8 cellular contexts compared by ENCODE assay signal in genomic region chr11:43681543-43681942, GRCh38. TPM values are rescaled to one million over a fixed set of nuclear protein-coding genes. Genes with fewer than 3 reads are reported as not detected.
DNase-seq lines count a peak whose midpoint lies in the region; ATAC-seq and TF ChIP-seq lines count a peak whose summit lies in the region.

No MANE protein-coding gene starts in this region.

- peak overlapping the region; percentile 96 for H3K27ac Mint-ChIP-seq in activated naive CD4-positive, alpha-beta T cell treated with anti-CD3 and anti-CD28 coated beads, Interleukin-2, amount 10 ng/mL, durations not matched to agents 7 days and 5 days
- peak overlapping the region; percentile 98 for H3K27ac Mint-ChIP-seq in endodermal cell

- POLR2A ChIA-PET in RWPE1 (lab: Yijun Ruan, JAX; ENCODE audit: low non-redundant PET), result no interaction called here

- H3K9me3 ChIP-seq in endodermal cell (ENCODE audit: control insufficient read depth, low read length) (no peaks in the 10 kb centered on the region), neutrophil (no peaks in the 10 kb centered on the region)

- peak overlapping the region; percentile 86 for H3K4me3 Mint-ChIP-seq in activated naive CD4-positive, alpha-beta T cell treated with anti-CD3 and anti-CD28 coated beads, Interleukin-2, amount 10 ng/mL, durations not matched to agents 7 days and 5 days
- H3K4me3 Mint-ChIP-seq in endodermal cell, result peak overlapping the region; percentile 94

- DNase-seq in activated naive CD4-positive, alpha-beta T cell treated with anti-CD3 and anti-CD28 coated beads, Interleukin-2, amount 10 ng/mL, durations not matched to agents 7 days and 5 days, result no peak
- no peak for DNase-seq in activated naive CD4-positive, alpha-beta T cell treated with Interleukin-2 at 50 U/mL for 16 hours
- DNase-seq in RWPE1 (ENCODE audit: low spot score), result peak; percentile 19
- no peak for DNase-seq in endodermal cell
- DNase-seq in D341Med (ENCODE audit: low spot score), result no peak
- no peak for DNase-seq in AG20443 (ENCODE audit: low spot score)

- no peaks in the 10 kb centered on the region for H3K27me3 ChIP-seq in endodermal cell (ENCODE audit: control insufficient read depth, insufficient read depth, low read length, poor library complexity, severe bottlenecking)
- H3K27me3 ChIP-seq in neutrophil, result peaks cover 9% of the 10 kb centered on the region

- H3K27ac ChIP-seq in RWPE1 (peak overlapping the region; percentile 89), endodermal cell (ENCODE audit: low read depth, low read length) (peak overlapping the region; percentile 89), neutrophil (peak overlapping the region; percentile 90)

- H3K36me3 ChIP-seq in endodermal cell (ENCODE audit: control insufficient read depth, insufficient read depth, low read length), result peaks cover 25% of the 10 kb centered on the region
- H3K36me3 ChIP-seq in neutrophil, result no peaks in the 10 kb centered on the region

- H3K27me3 Mint-ChIP-seq in activated naive CD4-positive, alpha-beta T cell treated with anti-CD3 and anti-CD28 coated beads, Interleukin-2, amount 10 ng/mL, durations not matched to agents 7 days and 5 days, result peaks cover 17% of the 10 kb centered on the region
- peaks cover 10% of the 10 kb centered on the region for H3K27me3 Mint-ChIP-seq in endodermal cell (ENCODE audit: insufficient read depth)

- H3K4me1 ChIP-seq in endodermal cell (ENCODE audit: control insufficient read depth, insufficient read depth, low read length) (no peaks in the 10 kb centered on the region), neutrophil (ENCODE audit: control insufficient read depth in 1 of 2, insufficient read depth in 1 of 2, low read depth in 1 of 2, low read length in 1 of 2) (peaks cover 50 to 62% of the 10 kb centered on the region in 2 experiments)

- H3K36me3 Mint-ChIP-seq in activated naive CD4-positive, alpha-beta T cell treated with anti-CD3 and anti-CD28 coated beads, Interleukin-2, amount 10 ng/mL, durations not matched to agents 7 days and 5 days, result peaks cover 40% of the 10 kb centered on the region
- H3K36me3 Mint-ChIP-seq in endodermal cell (ENCODE audit: low read depth), result peaks cover 28% of the 10 kb centered on the region

- ATAC-seq in HG02759 (IDR thresholded peaks at IDR 0.05; ENCODE audit: unreplicated experiment), result no peak

- peaks cover 5% of the 10 kb centered on the region for H3K9me3 Mint-ChIP-seq in activated naive CD4-positive, alpha-beta T cell treated with anti-CD3 and anti-CD28 coated beads, Interleukin-2, amount 10 ng/mL, durations not matched to agents 7 days and 5 days
- H3K9me3 Mint-ChIP-seq in endodermal cell, result peaks cover 21% of the 10 kb centered on the region

- peaks cover 40% of the 10 kb centered on the region for H3K4me1 Mint-ChIP-seq in activated naive CD4-positive, alpha-beta T cell treated with anti-CD3 and anti-CD28 coated beads, Interleukin-2, amount 10 ng/mL, durations not matched to agents 7 days and 5 days
- peaks cover 36% of the 10 kb centered on the region for H3K4me1 Mint-ChIP-seq in endodermal cell

- H3K4me3 ChIP-seq in endodermal cell (ENCODE audit: low read length), result peak overlapping the region; percentile 100
- H3K4me3 ChIP-seq in neutrophil (ENCODE audit: low read depth in 1 of 2, low read length in 1 of 2), result peak overlapping the region; percentile 85 to 95

- H3K9ac ChIP-seq in endodermal cell (ENCODE audit: extremely low read depth, low read length, poor library complexity, severe bottlenecking), result peak overlapping the region; percentile 93

- TF ChIP-seq CTCF in RWPE1 (conservative IDR thresholded peaks at IDR 0.05; ENCODE audit: low read depth), result no peak
- no peak for TF ChIP-seq CTCF in endodermal cell (conservative IDR thresholded peaks at IDR 0.05)
- TF ChIP-seq CTCF in neutrophil (IDR thresholded peaks at IDR 0.05), result no peak

- CTCF ChIA-PET in activated naive CD4-positive, alpha-beta T cell treated with anti-CD3 and anti-CD28 coated beads, Interleukin-2, amount 10 ng/mL, durations not matched to agents 7 days and 5 days (lab: Charles Lee), result no interaction called here
- CTCF ChIA-PET in RWPE1 (lab: Yijun Ruan, JAX), result no interaction called here

- 0 to 8% methylated on average over 1 to 6 of the region's 8 CpGs for WGBS in endodermal cell (ENCODE audit: insufficient coverage in 1 of 2, insufficient read length in 1 of 2), 2 experiments

RNA-seq across cellular contexts. Expression of gene HSD17B12, which starts 1.0 kb away (rescaled TPM):
- total RNA-seq in endodermal cell, result 100 to 1,000 TPM; 109 to 138 TPM
- 119 TPM for polyA plus RNA-seq in endodermal cell (2013, experiment 1 of 2)
- 116 TPM for polyA plus RNA-seq in endodermal cell (2013, experiment 2 of 2)
